14 cellular contexts compared by ENCODE assay signal in the genomic region with DNA sequence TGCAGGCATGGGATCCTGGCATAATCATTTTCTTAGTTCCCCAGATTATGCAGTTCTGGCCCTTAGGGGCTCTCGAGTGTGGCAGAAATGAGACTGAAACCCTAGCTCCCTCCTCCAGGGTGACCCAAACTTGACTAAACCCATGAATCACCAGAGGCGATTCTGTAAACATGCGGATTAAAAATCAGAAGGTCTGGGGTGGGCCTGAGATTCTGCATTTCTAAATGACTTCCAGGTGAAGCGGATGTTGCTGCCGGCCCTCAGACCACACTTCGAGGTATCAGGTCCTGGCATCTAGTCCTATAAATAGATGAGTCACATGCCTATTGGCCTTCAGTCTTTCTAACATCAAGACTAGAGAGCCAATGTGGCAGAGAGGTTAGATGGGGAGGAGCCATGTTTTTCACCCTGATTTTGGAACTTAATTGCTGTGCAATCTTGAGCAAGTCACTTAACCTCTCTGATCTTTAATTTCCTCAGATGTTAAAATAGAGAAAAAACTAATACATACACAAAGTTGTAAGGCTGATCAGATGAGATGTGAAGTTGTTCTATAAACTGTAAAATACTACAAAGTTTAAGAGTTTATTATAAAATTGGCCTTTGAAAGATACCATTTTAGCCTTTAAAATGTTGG.
DNase-seq lines count a peak whose midpoint lies in the region; TF ChIP-seq lines count a peak whose summit lies in the region.
"Had no signal": no experiment of that assay in that cellular context is flagged by ENCODE, and none has a peak within 500 bp of the region (broad histone marks: within the 10 kb centered on the region; RNA-seq: fewer than 3 reads in every experiment).

No MANE protein-coding gene starts in this region.

- POLR2A ChIA-PET in Caco-2 (lab: Charles Lee) = no interaction called here

- H3K27me3 ChIP-seq in skeletal muscle satellite cell (ENCODE audit: control insufficient read depth, insufficient read depth, low read length) = no peaks in the 10 kb centered on the region
- H3K27me3 ChIP-seq in Caco-2 (replicated peaks; ENCODE audit: control insufficient read depth, insufficient read depth, low read length) = no peaks in the 10 kb centered on the region
- H3K27me3 ChIP-seq: thyroid gland had no signal

- peaks cover 55% of the 10 kb centered on the region for H3K4me1 ChIP-seq in skeletal muscle satellite cell (ENCODE audit: control insufficient read depth, insufficient read depth, low read length)
- peaks cover 7% of the 10 kb centered on the region; the same call in 1 of the 2 replicates for H3K4me1 ChIP-seq in Caco-2

- CTCF ChIA-PET in Caco-2 (lab: Charles Lee) = no interaction called here

- no peak overlapping the region for H3K4me3 Mint-ChIP-seq in Caco-2 (ENCODE audit: unreplicated experiment)
- H3K4me3 Mint-ChIP-seq: activated CD4-positive, alpha-beta T cell treated with anti-CD3 and anti-CD28 coated beads, Interleukin-2, amount 10 ng/mL, durations not matched to agents 7 days and 5 days; activated T-helper 1 cell treated with anti-CD3 and anti-CD28 coated beads, Interleukin-12 subunit alpha, Interleukin-12 subunit beta, Interleukin-2, Interleukin-4 antibody, amounts not matched to agents 30 ng/mL and 10 ng/mL and 1 ng/mL, durations not matched to agents 14 hours and 24 hours and 36 hours; CD4-positive, CD25-positive, alpha-beta regulatory T cell had no signal

- H3K4me2 ChIP-seq in skeletal muscle satellite cell (ENCODE audit: low read length) = no peak overlapping the region
- H3K4me2 ChIP-seq: KMS-11 had no signal

- H3K36me3 ChIP-seq in skeletal muscle satellite cell (ENCODE audit: insufficient read depth, low read length) (no peaks in the 10 kb centered on the region), Caco-2 (ENCODE audit: control insufficient read depth, insufficient read depth, low read length) (no peaks in the 10 kb centered on the region)
- H3K36me3 ChIP-seq: thyroid gland had no signal

- H3K36me3 Mint-ChIP-seq in Caco-2 (ENCODE audit: insufficient read depth, unreplicated experiment) = no peaks in the 10 kb centered on the region
- H3K36me3 Mint-ChIP-seq: CD4-positive, CD25-positive, alpha-beta regulatory T cell had no signal

- TF ChIP-seq CTCF in coronary artery (IDR thresholded peaks at IDR 0.05) (no peak), Caco-2 (IDR thresholded peaks at IDR 0.05; ENCODE audit: insufficient read depth in 1 of 2, low read depth in 1 of 2, low read length in 1 of 2, severe bottlenecking in 1 of 2, unreplicated experiment in 1 of 2) (no peak)

- H3K9me3 Mint-ChIP-seq in Caco-2 (ENCODE audit: unreplicated experiment) = no peaks in the 10 kb centered on the region
- H3K9me3 Mint-ChIP-seq: activated T-helper 1 cell treated with anti-CD3 and anti-CD28 coated beads, Interleukin-12 subunit alpha, Interleukin-12 subunit beta, Interleukin-2, Interleukin-4 antibody, amounts not matched to agents 30 ng/mL and 10 ng/mL and 1 ng/mL, durations not matched to agents 14 hours and 24 hours and 36 hours; CD4-positive, CD25-positive, alpha-beta regulatory T cell had no signal

- H3K9me3 ChIP-seq in skeletal muscle satellite cell (replicated peaks; ENCODE audit: low read length) (no peaks in the 10 kb centered on the region), Caco-2 (no peaks in the 10 kb centered on the region; the same call in 1 of the 2 replicates)
- H3K9me3 ChIP-seq: thyroid gland had no signal

- intact Hi-C loops in Caco-2 (cut with micrococcal nuclease; ENCODE audit: unreplicated experiment) = no loop called here

- BruUV-seq in Caco-2 (replicated peaks; lab: Mats Ljungman, UMichigan) = no TSS peak

- H3K4me1 Mint-ChIP-seq in Caco-2 (ENCODE audit: low read depth, unreplicated experiment) = peaks cover 7% of the 10 kb centered on the region

- H3K27me3 Mint-ChIP-seq in Caco-2 (ENCODE audit: insufficient read depth, unreplicated experiment) = no peaks in the 10 kb centered on the region
- H3K27me3 Mint-ChIP-seq: activated CD4-positive, alpha-beta T cell treated with anti-CD3 and anti-CD28 coated beads, Interleukin-2, amount 10 ng/mL, durations not matched to agents 7 days and 5 days had no signal

- peak overlapping the region; percentile 41 for H3K9ac ChIP-seq in skeletal muscle satellite cell (ENCODE audit: low read depth, low read length)
- H3K9ac ChIP-seq: KMS-11 had no signal

- no peak overlapping the region for H3K4me3 ChIP-seq in coronary artery
- H3K4me3 ChIP-seq in skeletal muscle satellite cell (ENCODE audit: low read length) = no peak overlapping the region
- no peak overlapping the region for H3K4me3 ChIP-seq in Caco-2 (ENCODE audit: low read depth, low read length)
- H3K4me3 ChIP-seq: thyroid gland had no signal

- DNase-seq in Daoy (ENCODE audit: low read depth) (peak; percentile 29), HCEC 1CT (peak; percentile 47), coronary artery (ENCODE audit: low spot score) (no peak), Caco-2 (no peak), SK-N-DZ (ENCODE audit: low spot score) (no peak), NCI-H446 treated with DMSO at 0.1 percent for 48 hours (lab: John Stamatoyannopoulos, UW) (no peak)
- DNase-seq: activated CD4-positive, alpha-beta T cell treated with anti-CD3 and anti-CD28 coated beads, Interleukin-2, amount 10 ng/mL, durations not matched to agents 7 days and 5 days; CD4-positive, CD25-positive, alpha-beta regulatory T cell; NCI-H187; NCI-H526; thyroid gland had no signal

- no peak overlapping the region for H3K27ac Mint-ChIP-seq in Caco-2 (ENCODE audit: unreplicated experiment)
- H3K27ac Mint-ChIP-seq: activated CD4-positive, alpha-beta T cell treated with anti-CD3 and anti-CD28 coated beads, Interleukin-2, amount 10 ng/mL, durations not matched to agents 7 days and 5 days; activated T-helper 1 cell treated with anti-CD3 and anti-CD28 coated beads, Interleukin-12 subunit alpha, Interleukin-12 subunit beta, Interleukin-2, Interleukin-4 antibody, amounts not matched to agents 30 ng/mL and 10 ng/mL and 1 ng/mL, durations not matched to agents 14 hours and 24 hours and 36 hours; CD4-positive, CD25-positive, alpha-beta regulatory T cell had no signal

- H3K27ac ChIP-seq in coronary artery = peak overlapping the region; percentile 89 to 98
- H3K27ac ChIP-seq: KMS-11 had no signal

Comparison
In these comparisons a context has a peak if more than half of its experiments do, and no peak if none do; other contexts are left out.
1. DNase-seq: peak in Daoy (single experiment) and HCEC 1CT (single experiment); none in coronary artery (single experiment), Caco-2 (0 of 2), SK-N-DZ (single experiment) and NCI-H446 treated with DMSO at 0.1 percent for 48 hours (single experiment).